Comparison of ENCODE assay signal across 8 cellular contexts in the genomic region with DNA sequence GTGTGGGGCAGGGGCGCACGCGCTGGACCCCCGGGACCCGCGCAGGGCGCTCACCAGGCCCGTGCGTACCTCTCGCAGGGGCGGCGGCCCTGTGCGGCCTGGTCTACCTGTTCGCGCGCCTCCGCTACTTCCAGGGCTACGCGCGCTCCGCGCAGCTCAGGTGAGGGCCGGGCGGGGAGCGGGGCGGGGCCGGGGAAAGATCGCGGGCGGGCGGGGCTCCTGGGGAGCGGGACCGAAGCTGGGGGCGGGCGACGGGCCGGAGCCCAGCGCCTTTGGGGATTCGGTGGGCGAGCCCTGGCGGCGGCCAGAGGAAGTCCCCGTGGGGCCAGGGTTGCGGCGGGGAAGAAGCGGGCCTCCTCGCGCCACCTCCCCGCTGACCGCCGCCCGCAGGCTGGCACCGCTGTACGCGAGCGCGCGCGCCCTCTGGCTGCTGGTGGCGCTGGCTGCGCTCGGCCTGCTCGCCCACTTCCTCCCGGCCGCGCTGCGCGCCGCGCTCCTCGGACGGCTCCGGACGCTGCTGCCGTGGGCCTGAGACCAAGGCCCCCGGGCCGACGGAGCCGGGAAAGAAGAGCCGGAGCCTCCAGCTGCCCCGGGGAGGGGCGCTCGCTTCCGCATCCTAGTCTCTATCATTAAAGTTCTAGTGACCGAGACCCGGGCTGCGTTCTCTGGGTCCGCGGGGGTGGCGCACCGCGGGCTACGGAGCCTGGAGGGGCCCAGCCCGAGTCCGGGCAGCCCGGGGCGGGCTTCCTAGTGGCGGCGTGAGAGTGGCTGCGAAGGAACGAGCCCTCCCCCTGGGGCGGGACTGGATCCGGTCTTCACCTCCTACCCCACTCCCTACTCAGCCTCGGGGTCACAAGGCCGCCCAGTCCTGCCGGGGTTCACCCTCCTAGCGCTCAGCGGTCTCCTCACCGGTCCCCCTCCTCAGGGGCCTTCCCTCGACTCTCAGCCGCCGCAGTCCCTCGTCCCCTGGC. TPM values are rescaled to one million over a fixed set of nuclear protein-coding genes. Genes with fewer than 3 reads are reported as not detected.
DNase-seq lines count a peak whose midpoint lies in the region; ATAC-seq and TF ChIP-seq lines count a peak whose summit lies in the region.

No MANE protein-coding gene starts in this region.

- peaks cover 23% of the 10 kb centered on the region for H3K4me1 ChIP-seq in DOHH2 (ENCODE audit: control insufficient read depth, low read length)
- H3K4me1 ChIP-seq in PC-9 (replicated peaks; ENCODE audit: insufficient read depth): peaks cover 17% of the 10 kb centered on the region
- peaks cover 27 to 40% of the 10 kb centered on the region in 2 donors for H3K4me1 ChIP-seq in thoracic aorta (ENCODE audit: control insufficient read depth in 1 of 2, low read depth in 2 of 2)

- intact Hi-C loops in PC-9 (cut with micrococcal nuclease; ENCODE audit: unreplicated experiment): loop anchor here (1.0 to 5.0 kb wide), 5 partner anchors 10 to 174 kb away; partner anchors contain the start of genes HNRNPH1, MAML1 and MGAT4B
- intact Hi-C loops in activated T-helper 2 cell treated with anti-CD3 and anti-CD28 coated beads, Interferon-gamma antibody, Interleukin-2, Interleukin-4, amounts not matched to agents 10 μg/mL and 5 μg/mL and 100 μg/mL, durations not matched to agents 14 hours and 24 hours and 36 hours (cut with micrococcal nuclease): loop anchor here (1.0 kb wide), 2 partner anchors 9 to 64 kb away; partner anchors contain the start of gene MAML1

- no peaks in the 10 kb centered on the region for H3K27me3 ChIP-seq in DOHH2 (ENCODE audit: control insufficient read depth, low read length)
- no peaks in the 10 kb centered on the region for H3K27me3 ChIP-seq in PC-9 (ENCODE audit: insufficient read depth, low read depth)
- H3K27me3 ChIP-seq in thoracic aorta (replicated peaks; ENCODE audit: insufficient read depth): no peaks in the 10 kb centered on the region

- peaks cover 23% of the 10 kb centered on the region for H3K36me3 Mint-ChIP-seq in activated T-helper 2 cell treated with anti-CD3 and anti-CD28 coated beads, Interferon-gamma antibody, Interleukin-2, Interleukin-4, amounts not matched to agents 10 μg/mL and 5 μg/mL and 100 μg/mL, durations not matched to agents 14 hours and 24 hours and 36 hours (ENCODE audit: low read depth)
- peaks cover 0 to 14% (median 0%) of the 10 kb centered on the region in 3 donors for H3K36me3 Mint-ChIP-seq in naive thymus-derived CD8-positive, alpha-beta T cell

- H3K27ac Mint-ChIP-seq in activated T-helper 2 cell treated with anti-CD3 and anti-CD28 coated beads, Interferon-gamma antibody, Interleukin-2, Interleukin-4, amounts not matched to agents 10 μg/mL and 5 μg/mL and 100 μg/mL, durations not matched to agents 14 hours and 24 hours and 36 hours: no peak overlapping the region
- peak overlapping the region in 5 of 10 donors; percentile 8 to 68 (median 29) for H3K27ac Mint-ChIP-seq in naive thymus-derived CD8-positive, alpha-beta T cell

- H3F3A ChIP-seq in DOHH2 (ENCODE audit: control insufficient read depth, insufficient read depth): no peaks in the 10 kb centered on the region
- H3F3A ChIP-seq in PC-9 (ENCODE audit: insufficient read depth, low read depth): peaks cover 35% of the 10 kb centered on the region

- ATAC-seq in GM21381 (IDR thresholded peaks at IDR 0.05; ENCODE audit: unreplicated experiment) (peak; percentile 74), thoracic aorta (ENCODE audit: insufficient number of reproducible peaks, low FRiP score, low read depth) (peak; percentile 74)
- ATAC-seq in naive thymus-derived CD8-positive, alpha-beta T cell: peak; percentile 62 to 68

- H3K4me3 ChIP-seq in DOHH2 (ENCODE audit: low read length) (peak overlapping the region; percentile 91), PC-9 (peak overlapping the region; percentile 86), fibroblast of pulmonary artery (replicated peaks; ENCODE audit: low read depth, low read length) (peak overlapping the region; percentile 47), thoracic aorta (peak overlapping the region; percentile 88)

- no peaks in the 10 kb centered on the region for H3K27me3 Mint-ChIP-seq in activated T-helper 2 cell treated with anti-CD3 and anti-CD28 coated beads, Interferon-gamma antibody, Interleukin-2, Interleukin-4, amounts not matched to agents 10 μg/mL and 5 μg/mL and 100 μg/mL, durations not matched to agents 14 hours and 24 hours and 36 hours (ENCODE audit: low read depth)
- H3K27me3 Mint-ChIP-seq in naive thymus-derived CD8-positive, alpha-beta T cell: no peaks in the 10 kb centered on the region

- no peaks in the 10 kb centered on the region for H4K20me1 ChIP-seq in DOHH2 (ENCODE audit: control insufficient read depth, insufficient read depth, low read depth, low read length)
- peaks cover 7% of the 10 kb centered on the region for H4K20me1 ChIP-seq in PC-9 (ENCODE audit: insufficient read depth)

- CTCF ChIA-PET in PC-9 (lab: Charles Lee): interaction anchor here (0.6 to 0.7 kb wide), 3 partner anchors 15 to 518 kb away, joined by 3 to 8 read pairs (median 7); no protein-coding TSS in a partner anchor

- BruUV-seq in PC-9 (replicated peaks; lab: Mats Ljungman, UMichigan): no TSS peak

- H3K36me3 ChIP-seq in DOHH2 (ENCODE audit: control insufficient read depth, low read length): peaks cover 33% of the 10 kb centered on the region; the same call in 1 of the 2 replicates
- no peaks in the 10 kb centered on the region; the same call in none of the 2 replicates for H3K36me3 ChIP-seq in PC-9 (ENCODE audit: low read depth)
- H3K36me3 ChIP-seq in thoracic aorta: peaks cover 32% of the 10 kb centered on the region

- peak overlapping the region; percentile 71 for H3K4me3 Mint-ChIP-seq in activated T-helper 2 cell treated with anti-CD3 and anti-CD28 coated beads, Interferon-gamma antibody, Interleukin-2, Interleukin-4, amounts not matched to agents 10 μg/mL and 5 μg/mL and 100 μg/mL, durations not matched to agents 14 hours and 24 hours and 36 hours (ENCODE audit: low read depth)
- peak overlapping the region; percentile 62 to 82 (median 67) for H3K4me3 Mint-ChIP-seq in naive thymus-derived CD8-positive, alpha-beta T cell

- H3K79me2 ChIP-seq in DOHH2 (ENCODE audit: control insufficient read depth, low read length) (no peaks in the 10 kb centered on the region), PC-9 (ENCODE audit: low read depth) (peaks cover 9% of the 10 kb centered on the region; the same call in 1 of the 2 replicates)

- peak overlapping the region; percentile 81 for H2AFZ ChIP-seq in PC-9

- H3K27ac ChIP-seq in DOHH2 (ENCODE audit: low read depth, low read length) (peak overlapping the region; percentile 36), PC-9 (peak overlapping the region; percentile 65), thoracic aorta (peak overlapping the region; percentile 73 to 86)

- DNase-seq in HT-29 (ENCODE audit: low spot score): peak; percentile 91
- peak; percentile 66 to 93 for DNase-seq in PC-9
- DNase-seq in activated T-helper 2 cell treated with anti-CD3 and anti-CD28 coated beads, Interferon-gamma antibody, Interleukin-2, Interleukin-4, amounts not matched to agents 10 μg/mL and 5 μg/mL and 100 μg/mL, durations not matched to agents 14 hours and 24 hours and 36 hours (ENCODE audit: low spot score): peak; percentile 63
- DNase-seq in fibroblast of pulmonary artery (ENCODE audit: low read depth): peak; percentile 83
- DNase-seq in naive thymus-derived CD8-positive, alpha-beta T cell: peak; percentile 44 to 76 (median 60)
- no peak for DNase-seq in thoracic aorta (ENCODE audit: low spot score)

- H3K9me2 ChIP-seq in DOHH2 (replicated peaks; ENCODE audit: control insufficient read depth, low read length): no peaks in the 10 kb centered on the region
- no peaks in the 10 kb centered on the region for H3K9me2 ChIP-seq in PC-9 (ENCODE audit: insufficient read depth)

- no peaks in the 10 kb centered on the region for H3K9me3 Mint-ChIP-seq in activated T-helper 2 cell treated with anti-CD3 and anti-CD28 coated beads, Interferon-gamma antibody, Interleukin-2, Interleukin-4, amounts not matched to agents 10 μg/mL and 5 μg/mL and 100 μg/mL, durations not matched to agents 14 hours and 24 hours and 36 hours
- H3K9me3 Mint-ChIP-seq in naive thymus-derived CD8-positive, alpha-beta T cell: no peaks in the 10 kb centered on the region

- H3K4me2 ChIP-seq in DOHH2 (ENCODE audit: low read length) (peak overlapping the region; percentile 85), PC-9 (peak overlapping the region; percentile 93)

- H3K9me3 ChIP-seq in DOHH2 (ENCODE audit: control insufficient read depth, insufficient read depth, low read length) (no peaks in the 10 kb centered on the region), PC-9 (ENCODE audit: insufficient read depth, low read depth) (no peaks in the 10 kb centered on the region), thoracic aorta (no peaks in the 10 kb centered on the region)

- peaks cover 9% of the 10 kb centered on the region for H3K4me1 Mint-ChIP-seq in activated T-helper 2 cell treated with anti-CD3 and anti-CD28 coated beads, Interferon-gamma antibody, Interleukin-2, Interleukin-4, amounts not matched to agents 10 μg/mL and 5 μg/mL and 100 μg/mL, durations not matched to agents 14 hours and 24 hours and 36 hours (ENCODE audit: low read depth)
- H3K4me1 Mint-ChIP-seq in naive thymus-derived CD8-positive, alpha-beta T cell: peaks cover 18 to 37% (median 32%) of the 10 kb centered on the region in 4 donors

- POLR2A ChIA-PET in PC-9 (lab: Charles Lee; ENCODE audit: unreplicated experiment): interaction anchor here (0.6 to 0.7 kb wide), 4 partner anchors 8 to 185 kb away, joined by 3 to 38 read pairs (median 7); no protein-coding TSS in a partner anchor
- POLR2A ChIA-PET in naive thymus-derived CD8-positive, alpha-beta T cell (lab: Charles Lee): interaction anchor here (0.5 to 5.3 kb wide), 9 partner anchors 10 to 275 kb away, joined by 3 to 41 read pairs (median 4); partner anchors contain the start of genes HNRNPH1, RNF130 and SQSTM1

- peak; percentile 59 for TF ChIP-seq CTCF in DOHH2 (IDR thresholded peaks at IDR 0.05; ENCODE audit: low read depth, low read length, poor library complexity, severe bottlenecking)
- TF ChIP-seq CTCF in PC-9 (conservative IDR thresholded peaks at IDR 0.05): peak; percentile 54; the same call in 1 of the 2 replicates
- TF ChIP-seq CTCF in fibroblast of pulmonary artery (IDR thresholded peaks at IDR 0.05; ENCODE audit: low read length, missing control alignments): no peak
- peak; percentile 79 for TF ChIP-seq CTCF in thoracic aorta (IDR thresholded peaks at IDR 0.05)

RNA-seq across cellular contexts. Expression of gene LTC4S, which starts 2.4 kb away (rescaled TPM):
- total RNA-seq in HT-29 (2014; rRNA removed; shearing (Covaris generic)): not detected in 2 replicates
- total RNA-seq in PC-9 (2021) (9.7 and 14.4 TPM in 2 replicates), thoracic aorta (1 to 10 TPM; 4.9 to 6.6 TPM)
- 0.62 and 3.2 TPM in 2 replicates for total RNA-seq in activated T-helper 2 cell treated with anti-CD3 and anti-CD28 coated beads, Interferon-gamma antibody, Interleukin-2, Interleukin-4, amounts not matched to agents 10 μg/mL and 5 μg/mL and 100 μg/mL, durations not matched to agents 14 hours and 24 hours and 36 hours
- total RNA-seq in naive thymus-derived CD8-positive, alpha-beta T cell: 1 to 10 TPM; 5.5 to 6.1 TPM
- polyA plus RNA-seq in naive thymus-derived CD8-positive, alpha-beta T cell: 1 to 10 TPM; 1.5 to 2.9 (median 2.0) TPM

RNA-seq across cellular contexts. Expression of gene MGAT4B, which starts 10.5 kb away (rescaled TPM):
- 576 and 633 TPM in 2 replicates for total RNA-seq in HT-29 (2014; rRNA removed; shearing (Covaris generic))
- 337 and 413 TPM in 2 replicates for total RNA-seq in PC-9 (2021)
- 135 and 139 TPM in 2 replicates for total RNA-seq in activated T-helper 2 cell treated with anti-CD3 and anti-CD28 coated beads, Interferon-gamma antibody, Interleukin-2, Interleukin-4, amounts not matched to agents 10 μg/mL and 5 μg/mL and 100 μg/mL, durations not matched to agents 14 hours and 24 hours and 36 hours
- total RNA-seq in naive thymus-derived CD8-positive, alpha-beta T cell: 100 to 1,000 TPM; 170 to 175 TPM
- polyA plus RNA-seq in naive thymus-derived CD8-positive, alpha-beta T cell: 10 to 100 TPM in 2 of 3 donors, 1 to 10 TPM in 1; 7.8 to 20.9 (median 13.5) TPM
- 10 to 100 TPM; 66.5 to 87.7 TPM for total RNA-seq in thoracic aorta

RNA-seq across cellular contexts. Expression of gene SQSTM1, which starts 24.6 kb away (rescaled TPM):
- total RNA-seq in HT-29 (2014; rRNA removed; shearing (Covaris generic)): 1,334 and 1,661 TPM in 2 replicates
- 715 and 961 TPM in 2 replicates for total RNA-seq in PC-9 (2021)
- 194 TPM in 2 replicates for total RNA-seq in activated T-helper 2 cell treated with anti-CD3 and anti-CD28 coated beads, Interferon-gamma antibody, Interleukin-2, Interleukin-4, amounts not matched to agents 10 μg/mL and 5 μg/mL and 100 μg/mL, durations not matched to agents 14 hours and 24 hours and 36 hours
- 100 to 1,000 TPM; 357 to 370 TPM for total RNA-seq in naive thymus-derived CD8-positive, alpha-beta T cell
- polyA plus RNA-seq in naive thymus-derived CD8-positive, alpha-beta T cell: 100 to 1,000 TPM; 144 to 157 (median 150) TPM
- total RNA-seq in thoracic aorta: 100 to 1,000 TPM; 375 to 469 TPM
